In the genomic region with DNA sequence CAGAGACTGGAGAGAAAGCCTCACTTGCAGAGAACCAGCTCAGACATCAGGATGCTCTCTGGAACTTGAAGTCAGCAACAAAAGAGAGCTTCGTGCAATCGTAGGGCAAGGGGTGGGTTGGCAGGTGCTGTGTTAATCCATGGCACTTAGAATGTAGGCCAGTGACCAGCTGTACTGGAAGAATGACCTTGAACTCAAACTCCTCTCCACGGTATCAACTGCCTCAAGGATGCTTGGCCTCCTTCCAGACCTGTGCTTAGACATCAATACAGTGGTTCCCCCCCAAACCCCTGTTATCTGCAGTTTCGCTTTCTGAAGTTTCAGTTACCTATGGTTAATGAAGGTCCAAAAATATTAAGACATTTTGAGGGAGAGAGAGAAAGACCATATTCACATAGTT, we compare ENCODE assay signal across 24 cellular contexts. TPM values are rescaled to one million over a fixed set of nuclear protein-coding genes. Genes with fewer than 3 reads are reported as not detected.
"Had no signal": no experiment of that assay in that cellular context is flagged by ENCODE, and none has a peak within 500 bp of the region (broad histone marks: within the 10 kb centered on the region; RNA-seq: fewer than 3 reads in every experiment).

No MANE protein-coding gene starts in this region.

- H3K27me3 ChIP-seq: body of pancreas, gastrocnemius medialis, ovary had no signal

- DNase-seq: activated CD4-positive, alpha-beta memory T cell treated with anti-CD3 and anti-CD28 coated beads for 36 hours; activated CD4-positive, alpha-beta T cell treated with anti-CD3 and anti-CD28 coated beads for 48 hours; activated effector memory CD4-positive, alpha-beta T cell treated with Interleukin-2 at 50 U/mL for 16 hours; activated naive CD4-positive, alpha-beta T cell treated with anti-CD3 and anti-CD28 coated beads, Interleukin-2, amount 10 ng/mL, durations not matched to agents 7 days and 5 days; activated T-cell treated with anti-CD3 and anti-CD28 coated beads, Interleukin-2, amount 50 U/mL, for 72 hours; anterior cingulate cortex; body of pancreas; cortex of kidney; endodermal cell; esophagus squamous epithelium; gastrocnemius medialis; hypothalamus; left ventricle myocardium superior; mammary epithelial cell; midbrain; natural killer cell; ovary; right cardiac atrium; stimulated activated CD4-positive, alpha-beta T cell treated with anti-CD3 and anti-CD28 coated beads, Interleukin-12 subunit alpha, Interleukin-12 subunit beta, amount 100 ng/mL, for 4 hours; stimulated activated CD4-positive, alpha-beta T cell treated with anti-CD3 and anti-CD28 coated beads, Interleukin-4, amount 100 ng/mL, for 4 hours; stimulated activated naive CD8-positive, alpha-beta T cell treated with anti-CD3 and anti-CD28 coated beads, Interleukin-15, Interleukin-2, amounts not matched to agents 100 U/mL and 50 U/mL, for 24 hours had no signal

- H3K27ac ChIP-seq: body of pancreas, cardiac muscle cell, esophagus squamous epithelium, gastrocnemius medialis, neutrophil, ovary had no signal

- H3K36me3 Mint-ChIP-seq: activated CD4-positive, alpha-beta memory T cell treated with anti-CD3 and anti-CD28 coated beads for 36 hours; activated naive CD4-positive, alpha-beta T cell treated with anti-CD3 and anti-CD28 coated beads, Interleukin-2, amount 10 ng/mL, durations not matched to agents 7 days and 5 days; natural killer cell had no signal

- H3K4me1 ChIP-seq: gastrocnemius medialis had no signal

- H3K9me3 ChIP-seq: body of pancreas, esophagus squamous epithelium, gastrocnemius medialis, neutrophil, ovary had no signal

- H3K4me3 ChIP-seq: body of pancreas, cardiac muscle cell, esophagus squamous epithelium, gastrocnemius medialis, ovary had no signal

- H3K4me1 Mint-ChIP-seq: activated naive CD4-positive, alpha-beta T cell treated with anti-CD3 and anti-CD28 coated beads, Interleukin-2, amount 10 ng/mL, durations not matched to agents 7 days and 5 days; natural killer cell had no signal

- ATAC-seq: activated T-cell treated with anti-CD3 and anti-CD28 coated beads, Interleukin-2, amount 50 U/mL, for 72 hours; body of pancreas; gastrocnemius medialis; left ventricle myocardium superior; natural killer cell; right cardiac atrium; stimulated activated naive CD8-positive, alpha-beta T cell treated with anti-CD3 and anti-CD28 coated beads, Interleukin-15, Interleukin-2, amounts not matched to agents 100 U/mL and 50 U/mL, for 24 hours had no signal

- H3K9me3 Mint-ChIP-seq: activated CD4-positive, alpha-beta memory T cell treated with anti-CD3 and anti-CD28 coated beads for 36 hours; activated naive CD4-positive, alpha-beta T cell treated with anti-CD3 and anti-CD28 coated beads, Interleukin-2, amount 10 ng/mL, durations not matched to agents 7 days and 5 days; activated T-cell treated with anti-CD3 and anti-CD28 coated beads, Interleukin-2, amount 50 U/mL, for 72 hours; endodermal cell; natural killer cell had no signal

- H3K27ac Mint-ChIP-seq: activated CD4-positive, alpha-beta memory T cell treated with anti-CD3 and anti-CD28 coated beads for 36 hours; activated naive CD4-positive, alpha-beta T cell treated with anti-CD3 and anti-CD28 coated beads, Interleukin-2, amount 10 ng/mL, durations not matched to agents 7 days and 5 days; activated T-cell treated with anti-CD3 and anti-CD28 coated beads, Interleukin-2, amount 50 U/mL, for 72 hours; endodermal cell; natural killer cell had no signal

- H3K4me3 Mint-ChIP-seq: activated CD4-positive, alpha-beta memory T cell treated with anti-CD3 and anti-CD28 coated beads for 36 hours; activated naive CD4-positive, alpha-beta T cell treated with anti-CD3 and anti-CD28 coated beads, Interleukin-2, amount 10 ng/mL, durations not matched to agents 7 days and 5 days; activated T-cell treated with anti-CD3 and anti-CD28 coated beads, Interleukin-2, amount 50 U/mL, for 72 hours; endodermal cell; natural killer cell had no signal

- H3K36me3 ChIP-seq: cardiac muscle cell, esophagus squamous epithelium, gastrocnemius medialis, neutrophil, ovary had no signal

RNA-seq across cellular contexts. Expression of gene KANK4, which starts 6.5 kb away (rescaled TPM):
- total RNA-seq: activated CD4-positive, alpha-beta memory T cell treated with anti-CD3 and anti-CD28 coated beads for 36 hours; activated T-cell treated with anti-CD3 and anti-CD28 coated beads, Interleukin-2, amount 50 U/mL, for 72 hours; natural killer cell; pulmonary artery endothelial cell had no signal
